ENCODE assay signal across 11 cellular contexts in genomic region chr1:227343727-227344551, GRCh38. TPM values are rescaled to one million over a fixed set of nuclear protein-coding genes. Genes with fewer than 3 reads are reported as not detected.
DNase-seq lines count a peak whose midpoint lies in the region; ATAC-seq, FAIRE-seq and TF ChIP-seq lines count a peak whose summit lies in the region.
"Had no signal": no experiment of that assay in that cellular context is flagged by ENCODE, and none has a peak within 500 bp of the region (broad histone marks: within the 10 kb centered on the region; RNA-seq: fewer than 3 reads in every experiment).

No MANE protein-coding gene starts in this region.

- H2BK20ac ChIP-seq in IMR-90 (ENCODE audit: low read depth, low read length): peak overlapping the region; percentile 58; the same call in 1 of the 2 replicates

- no peak overlapping the region for H4K91ac ChIP-seq in IMR-90 (ENCODE audit: insufficient read depth, low read depth, low read length)

- in situ Hi-C loops in IMR-90 (cut with MboI; ENCODE audit: low sequenced_read_pairs): no loop called here

- intact Hi-C loops in IMR-90 (cut with micrococcal nuclease): no loop called here

- dilution Hi-C loops in IMR-90 (cut with HindIII; ENCODE audit: low sequenced_read_pairs, unreplicated experiment): no loop called here

- H3K18ac ChIP-seq in IMR-90 (ENCODE audit: low read depth, low read length): 0 out of 2 replicates have a peak overlapping the region, but pooled peaks have one; percentile 45

- H3K27ac ChIP-seq in AG04450 (ENCODE audit: low read depth, low read length): no peak overlapping the region
- peak overlapping the region; percentile 34; the same call in 1 of the 2 replicates for H3K27ac ChIP-seq in IMR-90 (ENCODE audit: insufficient read depth, low read length)
- H3K27ac ChIP-seq in lung (ENCODE audit: low read depth in 1 of 2, low read length in 1 of 2): no peak overlapping the region

- no peaks in the 10 kb centered on the region for H3K9me3 ChIP-seq in AG04450 (ENCODE audit: control insufficient read depth, insufficient read depth, low read length)
- no peaks in the 10 kb centered on the region for H3K9me3 ChIP-seq in IMR-90 (ENCODE audit: control insufficient read depth, insufficient read depth, low read length)
- peaks cover 0 to 7% of the 10 kb centered on the region in 2 donors for H3K9me3 ChIP-seq in lung (ENCODE audit: control insufficient read depth in 2 of 2, insufficient read depth in 1 of 2, low read length in 1 of 2)

- H3K4ac ChIP-seq in IMR-90 (ENCODE audit: low read depth, low read length): no peak overlapping the region

- POLR2A ChIA-PET in AG04450 (lab: Yijun Ruan, JAX): interaction anchor here (0.7 to 2.0 kb wide), 5 partner anchors 13 to 90 kb away, joined by 3 to 9 read pairs (median 9); no protein-coding TSS in a partner anchor
- POLR2A ChIA-PET in IMR-90 (lab: Charles Lee; ENCODE audit: unreplicated experiment): interaction anchor here (1.0 kb wide), 1 partner anchor 10 kb away, joined by 3 read pairs; no protein-coding TSS in a partner anchor

- CTCF ChIA-PET in AG04450 (lab: Charles Lee): no interaction called here
- CTCF ChIA-PET in IMR-90 (lab: Yijun Ruan, JAX): interaction anchor here (0.7 to 1.2 kb wide), 2 partner anchors 13 to 100 kb away, joined by 3 to 5 read pairs; no protein-coding TSS in a partner anchor

- no peak overlapping the region for H2AK9ac ChIP-seq in IMR-90 (replicated peaks; ENCODE audit: low read depth, low read length, poor library complexity)

- no peak overlapping the region for H3K14ac ChIP-seq in IMR-90 (replicated peaks; ENCODE audit: low read depth, low read length)

- no CpG with 5 or more reads among the region's 3 CpGs for WGBS in IMR-90 (ENCODE audit: extremely low coverage in 2 of 2, insufficient read length in 1 of 2), 2 experiments
- 34 to 51% methylated on average over 3 of the region's 3 CpGs for WGBS in lung, 2 donors

- no peak overlapping the region for H2AK5ac ChIP-seq in IMR-90 (ENCODE audit: low read depth, low read length)

- TF ChIP-seq RAD21 in IMR-90 (IDR thresholded peaks at IDR 0.05; ENCODE audit: low read length): no peak

- TF ChIP-seq POLR2A in IMR-90 (IDR thresholded peaks at IDR 0.05; ENCODE audit: low read depth, low read length): no peak

- no peaks in the 10 kb centered on the region for H3K27me3 ChIP-seq in AG04450 (ENCODE audit: control insufficient read depth, insufficient read depth, low read length)
- no peaks in the 10 kb centered on the region for H3K27me3 ChIP-seq in IMR-90 (ENCODE audit: control insufficient read depth, insufficient read depth, low read length)
- no peaks in the 10 kb centered on the region for H3K27me3 ChIP-seq in bronchial epithelial cell (ENCODE audit: control insufficient read depth, insufficient read depth, low read length)
- H3K27me3 ChIP-seq in lung (ENCODE audit: control insufficient read depth, insufficient read depth): no peaks in the 10 kb centered on the region

- ATAC-seq in IMR-90 (ENCODE audit: low read depth): peak; percentile 97
- ATAC-seq in lung (ENCODE audit: insufficient read depth, low FRiP score): peak; percentile 72
- no peak for ATAC-seq in HG02840 (IDR thresholded peaks at IDR 0.05; ENCODE audit: low FRiP score, unreplicated experiment)
- ATAC-seq: activated naive CD4-positive, alpha-beta T cell treated with anti-CD3 and anti-CD28 coated beads, Interleukin-2, amount 50 U/mL, for 72 hours had no signal

- H3K79me1 ChIP-seq in IMR-90 (ENCODE audit: low read depth in 1 of 2, low read length in 2 of 2): no peaks in the 10 kb centered on the region

- H3K4me3 ChIP-seq in AG04450 (ENCODE audit: low read depth, low read length) (0 out of 2 replicates have a peak overlapping the region, but pooled peaks have one; percentile 11), IMR-90 (ENCODE audit: insufficient read depth, low read depth, low read length) (no peak overlapping the region), bronchial epithelial cell (ENCODE audit: low read depth, low read length) (no peak overlapping the region), lung (no peak overlapping the region)

- no TSS peak for BruUV-seq in IMR-90 (replicated peaks; lab: Mats Ljungman, UMichigan)

- no peak overlapping the region for H2AFZ ChIP-seq in IMR-90 (replicated peaks; ENCODE audit: low read length, poor library complexity)

- no peak overlapping the region for H2BK15ac ChIP-seq in IMR-90 (ENCODE audit: low read depth, low read length)

- no peak overlapping the region for H3K9ac ChIP-seq in IMR-90 (ENCODE audit: low read depth, low read length)

- H3K4me1 ChIP-seq in IMR-90 (ENCODE audit: control insufficient read depth, insufficient read depth, low read length): peaks cover 2% of the 10 kb centered on the region
- no peaks in the 10 kb centered on the region for H3K4me1 ChIP-seq in lung (ENCODE audit: control insufficient read depth in 2 of 2, insufficient read depth in 2 of 2, low read length in 2 of 2)

- DNase-seq in AG04450 (ENCODE audit: low read depth, low spot score): peak; percentile 83
- peak; percentile 96 for DNase-seq in IMR-90
- peak; percentile 97 for DNase-seq in bronchial epithelial cell (ENCODE audit: low read depth)
- DNase-seq in lung (ENCODE audit: low spot score): no peak
- no peak for DNase-seq in activated naive CD4-positive, alpha-beta T cell (lab: John Stamatoyannopoulos, UW)
- DNase-seq in NCI-H748 treated with DMSO at 0.1 percent for 48 hours (lab: John Stamatoyannopoulos, UW): no peak
- DNase-seq in NCI-H1694 treated with DMSO at 0.1 percent for 48 hours (lab: John Stamatoyannopoulos, UW): no peak
- DNase-seq: activated CD4-positive, alpha-beta T cell treated with anti-CD3 and anti-CD28 coated beads for 48 hours had no signal

- H4K20me1 ChIP-seq in IMR-90 (ENCODE audit: insufficient read depth, low read length): no peaks in the 10 kb centered on the region

- H2BK5ac ChIP-seq in IMR-90 (ENCODE audit: low read depth, low read length, poor library complexity, severe bottlenecking): peak overlapping the region; percentile 70

- H3K36me3 ChIP-seq in IMR-90 (ENCODE audit: control insufficient read depth, insufficient read depth, low read length) (no peaks in the 10 kb centered on the region), bronchial epithelial cell (ENCODE audit: control insufficient read depth, insufficient read depth, low read length) (no peaks in the 10 kb centered on the region), lung (ENCODE audit: control insufficient read depth in 2 of 2, insufficient read depth in 2 of 2, low read length in 2 of 2) (no peaks in the 10 kb centered on the region)

- H3K56ac ChIP-seq in IMR-90 (ENCODE audit: extremely low read depth, insufficient read depth, low read length): no peak overlapping the region; the same call in 1 of the 2 replicates

- peak overlapping the region; percentile 48; the same call in 1 of the 2 replicates for H2BK120ac ChIP-seq in IMR-90 (ENCODE audit: low read depth, low read length)

- H4K8ac ChIP-seq in IMR-90 (ENCODE audit: low read depth in 2 of 2, low read length in 2 of 2): no peak overlapping the region; a peak in 1 of 4 replicates

- H3K23ac ChIP-seq in IMR-90 (ENCODE audit: low read depth, low read length): no peak overlapping the region

- no peak for TF ChIP-seq CTCF in AG04450 (IDR thresholded peaks at IDR 0.05; ENCODE audit: low read depth, low read length)
- no peak for TF ChIP-seq CTCF in IMR-90 (conservative IDR thresholded peaks at IDR 0.05; ENCODE audit: low read depth, low read length)
- TF ChIP-seq CTCF in bronchial epithelial cell (IDR thresholded peaks at IDR 0.05; ENCODE audit: insufficient read depth, low read length, severe bottlenecking): no peak
- TF ChIP-seq CTCF in lung (IDR thresholded peaks at IDR 0.05; ENCODE audit: control extremely low read depth, extremely low read depth): no peak

- FAIRE-seq in bronchial epithelial cell (lab: Jason Lieb, UNC): no peak
- FAIRE-seq: GM18507 had no signal

- H4K5ac ChIP-seq in IMR-90 (ENCODE audit: low read depth, low read length): no peak overlapping the region

- no peaks in the 10 kb centered on the region for H3K9me1 ChIP-seq in IMR-90 (ENCODE audit: insufficient read depth, low read length)

- peak overlapping the region; percentile 50 for H3K4me2 ChIP-seq in IMR-90 (ENCODE audit: low read depth, low read length)

TF ChIP-seq in IMR-90, 13 proteins besides CTCF, POLR2A, EP300 and RAD21 (continues in another document):
- TF ChIP-seq NFE2L2 (IDR thresholded peaks at IDR 0.05; ENCODE audit: low read depth, low read length): no peak
- 0 out of 2 replicates have a peak, but pooled peaks have one; percentile 34 for TF ChIP-seq BHLHE40 (IDR thresholded peaks at IDR 0.05; ENCODE audit: low read depth, low read length)
- TF ChIP-seq FOS (IDR thresholded peaks at IDR 0.05; ENCODE audit: low read depth, low read length): peak; percentile 46; the same call in 1 of the 2 replicates
- peak; percentile 96 for TF ChIP-seq CEBPB (IDR thresholded peaks at IDR 0.05; ENCODE audit: low read depth, low read length)
- no peak for TF ChIP-seq USF2 (IDR thresholded peaks at IDR 0.05; ENCODE audit: low read depth, low read length)
- no peak for TF ChIP-seq RFX5 (IDR thresholded peaks at IDR 0.05; ENCODE audit: low read depth, low read length)
- no peak for TF ChIP-seq SMC3 (IDR thresholded peaks at IDR 0.05; ENCODE audit: low read depth, low read length)
- TF ChIP-seq CHD1 (IDR thresholded peaks at IDR 0.05; ENCODE audit: low read depth, low read length): no peak
- TF ChIP-seq MAFK (IDR thresholded peaks at IDR 0.05; ENCODE audit: low read depth, low read length): peak; percentile 88
- no peak for TF ChIP-seq RCOR1 (IDR thresholded peaks at IDR 0.05; ENCODE audit: insufficient replicate concordance, low read length)
- no peak for TF ChIP-seq MAZ (IDR thresholded peaks at IDR 0.05; ENCODE audit: borderline replicate concordance, low read depth, low read length)
- no peak for TF ChIP-seq MXI1 (IDR thresholded peaks at IDR 0.05; ENCODE audit: borderline replicate concordance, low read depth, low read length)

RNA-seq across cellular contexts. Expression of gene CDC42BPA, which starts 25.6 kb away (rescaled TPM):
- polyA plus RNA-seq in AG04450 (2011; rRNA removed) (25.4 and 30.7 TPM in 2 replicates), IMR-90 (2012; rRNA removed) (7.7 and 9.4 TPM in 2 replicates), lung (1 to 10 TPM; 6.4 to 7.7 TPM)
- polyA minus RNA-seq in AG04450 (2011; rRNA and poly(A)+ RNA removed): 40.8 and 65.6 TPM in 2 replicates
- total RNA-seq in IMR-90 (2012; rRNA removed) (27.8 and 36.4 TPM in 2 replicates), bronchial epithelial cell (25.8 and 43.8 TPM in 2 replicates), lung (10 to 100 TPM; 32.7 to 97.4 TPM)
- 2.8 and 4.1 TPM in 2 replicates for polyA plus RNA-seq in IMR-90 (2012; cell fraction: cytosol; rRNA removed)
- polyA plus RNA-seq in IMR-90 (2012; cell fraction: nucleus; rRNA removed; ENCODE audit: low replicate concordance): 8.9 and 19.7 TPM in 2 replicates

Comparison
In these comparisons a context has a peak if more than half of its experiments do, and no peak if none do; other contexts are left out.
1. DNase-seq: peak in AG04450 (single experiment), IMR-90 (single experiment) and bronchial epithelial cell (single experiment); none in lung (single experiment), activated naive CD4-positive, alpha-beta T cell (0 of 4), NCI-H748 treated with DMSO at 0.1 percent for 48 hours (single experiment) and NCI-H1694 treated with DMSO at 0.1 percent for 48 hours (single experiment).